Comparison of ENCODE assay signal across 8 cellular contexts in the genomic region with DNA sequence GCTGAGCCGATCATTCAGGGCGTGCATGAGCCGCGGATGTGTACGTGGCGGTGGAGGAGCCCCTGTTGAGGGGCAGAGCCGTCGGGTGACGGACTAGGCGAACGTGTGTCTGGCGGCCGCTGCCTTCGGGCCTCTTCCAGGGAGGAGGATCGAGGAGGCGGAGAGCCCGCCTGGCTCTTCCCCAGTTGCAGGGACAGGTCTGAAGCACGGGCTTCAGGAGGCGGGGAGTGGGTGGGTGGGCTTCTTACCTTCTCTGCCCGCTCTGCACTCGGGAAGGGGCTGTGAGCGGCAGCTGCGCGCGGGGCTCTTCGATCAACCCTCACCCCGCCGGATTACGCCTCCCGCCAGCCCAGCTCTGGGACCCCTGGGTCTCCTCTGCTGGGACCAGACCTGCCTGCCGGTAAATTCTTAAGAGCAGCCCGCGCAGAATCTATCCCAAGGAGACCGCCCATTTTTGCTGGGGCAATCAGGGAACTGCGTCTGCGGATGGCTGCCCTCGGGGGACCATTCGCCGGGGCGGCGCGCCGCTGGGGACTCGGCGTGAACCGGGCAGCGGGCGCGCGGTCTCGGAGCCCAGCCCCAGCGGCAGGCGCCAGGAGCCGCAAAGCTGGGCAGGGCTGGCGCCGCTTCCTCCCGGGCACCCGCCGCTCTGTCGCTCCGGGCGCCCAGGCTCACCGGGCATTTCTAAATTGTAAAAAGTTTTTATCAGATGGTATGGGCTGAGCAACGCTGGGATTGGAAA. TPM values are rescaled to one million over a fixed set of nuclear protein-coding genes. Genes with fewer than 3 reads are reported as not detected.
DNase-seq lines count a peak whose midpoint lies in the region; ATAC-seq, FAIRE-seq and TF ChIP-seq lines count a peak whose summit lies in the region.

No MANE protein-coding gene starts in this region.

- peaks cover 30 to 66% of the 10 kb centered on the region in 2 donors for H3K36me3 Mint-ChIP-seq in CD4-positive, alpha-beta memory T cell

- intact Hi-C loops in CD4-positive, alpha-beta memory T cell (cut with micrococcal nuclease), result loop anchor here (1.0 to 5.0 kb wide), 10 partner anchors 13 to 209 kb away; a partner anchor contains a TSS

- peaks cover 28 to 70% (median 46%) of the 10 kb centered on the region in 4 donors for H3K4me1 Mint-ChIP-seq in CD4-positive, alpha-beta memory T cell

- H3K4me3 Mint-ChIP-seq in CD4-positive, alpha-beta memory T cell, result peak overlapping the region; percentile 93 to 98 (median 95)

- no peaks in the 10 kb centered on the region for H3K27me3 Mint-ChIP-seq in CD4-positive, alpha-beta memory T cell

- peak overlapping the region; percentile 90 to 98 (median 96) for H3K27ac Mint-ChIP-seq in CD4-positive, alpha-beta memory T cell

- TF ChIP-seq POLR2A in Raji (IDR thresholded peaks at IDR 0.05; ENCODE audit: insufficient read depth, low read depth, low read length), result 0 out of 2 replicates have a peak, but pooled peaks have one; percentile 19

- H3K4me3 ChIP-seq in CD4-positive, alpha-beta memory T cell (ENCODE audit: low read length in 2 of 2), result peak overlapping the region; percentile 60 to 75
- H3K4me3 ChIP-seq in adipocyte (ENCODE audit: low read length) (peak overlapping the region; percentile 88), iPS-11a (ENCODE audit: low read depth, low read length) (peak overlapping the region; percentile 48), small intestine (ENCODE audit: low read depth in 1 of 2, low read length in 2 of 2) (peak overlapping the region; percentile 81)

- peak; percentile 24 for ATAC-seq in GM19351 (IDR thresholded peaks at IDR 0.05; ENCODE audit: unreplicated experiment)
- peak; percentile 19 for ATAC-seq in HG03520 (IDR thresholded peaks at IDR 0.05; ENCODE audit: unreplicated experiment)
- ATAC-seq in HG02970 (IDR thresholded peaks at IDR 0.05; ENCODE audit: low FRiP score, unreplicated experiment), result no peak

- 0 to 1% (median 1%) methylated on average over 45 to 64 of the region's 64 CpGs for WGBS in small intestine, 3 donors

- H3K9ac ChIP-seq in adipocyte (ENCODE audit: low read length), result peak overlapping the region; percentile 80

- CTCF ChIA-PET in CD4-positive, alpha-beta memory T cell (lab: Charles Lee; ENCODE audit: partially characterized antibody), result interaction anchor here (0.6 to 8.2 kb wide), 30 partner anchors 9 to 175 kb away, joined by 3 to 125 read pairs (median 6); a partner anchor contains a TSS

- H3K9me3 Mint-ChIP-seq in CD4-positive, alpha-beta memory T cell, result peaks cover 0 to 4% (median 0%) of the 10 kb centered on the region in 8 donors

- no peaks in the 10 kb centered on the region for H3K9me3 ChIP-seq in CD4-positive, alpha-beta memory T cell (ENCODE audit: control insufficient read depth in 1 of 2, low read length in 2 of 2)
- no peaks in the 10 kb centered on the region for H3K9me3 ChIP-seq in adipocyte (ENCODE audit: control insufficient read depth, low read length)
- no peaks in the 10 kb centered on the region for H3K9me3 ChIP-seq in small intestine (ENCODE audit: control insufficient read depth, low read depth)

- H3K27ac ChIP-seq in CD4-positive, alpha-beta memory T cell (ENCODE audit: low read depth, low read length), result peak overlapping the region; percentile 58
- peak overlapping the region; percentile 76 to 95 for H3K27ac ChIP-seq in small intestine (ENCODE audit: low read depth in 1 of 2, low read length in 1 of 2)

- FAIRE-seq in small intestine (lab: Jason Lieb, UNC), result no peak

- peak; percentile 31 to 47 (median 41) for DNase-seq in CD4-positive, alpha-beta memory T cell
- DNase-seq in adipocyte (ENCODE audit: low read depth) (peak; percentile 74), small intestine (no peak)

- peaks cover 10% of the 10 kb centered on the region for H3K36me3 ChIP-seq in CD4-positive, alpha-beta memory T cell (ENCODE audit: insufficient read depth, low read length)
- H3K36me3 ChIP-seq in adipocyte (ENCODE audit: control insufficient read depth, insufficient read depth, low read length, severe bottlenecking) (no peaks in the 10 kb centered on the region), small intestine (ENCODE audit: control insufficient read depth in 2 of 2, insufficient read depth in 2 of 2, low read length in 2 of 2) (peaks cover 2 to 3% of the 10 kb centered on the region in 2 donors)

- H3K27me3 ChIP-seq in CD4-positive, alpha-beta memory T cell (ENCODE audit: insufficient read depth, low read length), result no peaks in the 10 kb centered on the region
- H3K27me3 ChIP-seq in adipocyte (replicated peaks; ENCODE audit: control insufficient read depth, insufficient read depth, low read length) (no peaks in the 10 kb centered on the region), small intestine (ENCODE audit: control insufficient read depth in 2 of 2, insufficient read depth in 2 of 2, low read length in 2 of 2) (no peaks in the 10 kb centered on the region)

- peaks cover 48% of the 10 kb centered on the region for H3K4me1 ChIP-seq in CD4-positive, alpha-beta memory T cell (ENCODE audit: insufficient read depth, low read length)
- H3K4me1 ChIP-seq in adipocyte (ENCODE audit: control insufficient read depth, insufficient read depth, low read length) (peaks cover 6% of the 10 kb centered on the region), small intestine (ENCODE audit: control insufficient read depth in 2 of 2, insufficient read depth in 1 of 2, low read depth in 1 of 2, low read length in 1 of 2) (no peaks in the 10 kb centered on the region)

- POLR2A ChIA-PET in CD4-positive, alpha-beta memory T cell (lab: Charles Lee; ENCODE audit: partially characterized antibody), result interaction anchor here (0.7 to 9.9 kb wide), 19 partner anchors 9 to 346 kb away, joined by 3 to 130 read pairs (median 4); a partner anchor contains a TSS

RNA-seq across cellular contexts. Expression of a gene that starts 4.9 kb away (rescaled TPM):
- 100 to 1,000 TPM; 148 to 150 TPM for total RNA-seq in CD4-positive, alpha-beta memory T cell
- 100 to 1,000 TPM; 378 to 424 TPM for polyA plus RNA-seq in CD4-positive, alpha-beta memory T cell
- 100 to 1,000 TPM; 106 to 309 (median 222) TPM for polyA plus RNA-seq in small intestine
